Comparison of ENCODE assay signal across 1 cellular context in the genomic region with DNA sequence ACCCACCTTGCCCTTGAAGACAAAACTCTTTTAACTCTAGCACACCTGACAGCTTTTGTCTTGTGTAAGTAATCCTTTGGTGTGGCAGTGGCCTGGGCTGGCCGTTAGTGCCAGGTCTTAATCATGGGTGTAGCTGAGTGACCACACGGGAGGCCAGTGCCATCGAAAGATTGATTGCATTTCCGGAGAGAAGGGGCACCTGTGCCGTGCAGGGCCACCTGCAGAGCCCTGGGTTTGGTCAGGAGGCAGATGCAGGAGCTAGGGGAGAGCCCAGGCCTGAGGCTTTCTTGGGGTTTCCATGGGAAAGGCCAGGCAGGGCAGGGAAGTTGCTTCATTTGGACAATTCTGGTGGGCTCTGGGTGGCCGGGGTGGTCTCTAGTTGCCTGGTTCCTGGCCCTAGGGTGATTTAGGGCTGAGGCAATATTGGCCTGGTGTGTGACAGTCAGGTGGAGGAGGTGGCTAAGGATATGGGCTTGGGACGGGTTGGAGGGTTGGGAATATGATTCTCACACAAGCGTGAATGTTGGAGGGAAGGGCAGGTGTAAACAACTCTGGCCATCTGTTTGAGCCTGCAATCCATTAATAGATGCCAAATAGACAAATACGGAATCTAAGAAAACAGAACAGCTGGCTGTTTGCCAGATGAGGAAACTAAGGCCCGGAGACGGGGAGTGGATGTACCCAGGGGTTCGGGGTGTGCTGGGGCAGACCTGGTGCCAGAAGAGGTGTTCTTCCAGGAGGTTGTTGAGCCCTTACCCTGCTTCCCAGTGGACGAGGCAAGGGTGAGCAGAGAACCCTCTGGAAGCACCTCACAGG.
TF ChIP-seq lines count a peak whose summit lies in the region.

No MANE protein-coding gene starts in this region.

TF ChIP-seq in K562, 482 proteins besides CTCF, POLR2A, EP300 and RAD21:
- no peak for TF ChIP-seq MIER1 (IDR thresholded peaks at IDR 0.05; ENCODE audit: low read depth)
- peak; percentile 50 for TF ChIP-seq NFIC (IDR thresholded peaks at IDR 0.05)
